In the genomic region with DNA sequence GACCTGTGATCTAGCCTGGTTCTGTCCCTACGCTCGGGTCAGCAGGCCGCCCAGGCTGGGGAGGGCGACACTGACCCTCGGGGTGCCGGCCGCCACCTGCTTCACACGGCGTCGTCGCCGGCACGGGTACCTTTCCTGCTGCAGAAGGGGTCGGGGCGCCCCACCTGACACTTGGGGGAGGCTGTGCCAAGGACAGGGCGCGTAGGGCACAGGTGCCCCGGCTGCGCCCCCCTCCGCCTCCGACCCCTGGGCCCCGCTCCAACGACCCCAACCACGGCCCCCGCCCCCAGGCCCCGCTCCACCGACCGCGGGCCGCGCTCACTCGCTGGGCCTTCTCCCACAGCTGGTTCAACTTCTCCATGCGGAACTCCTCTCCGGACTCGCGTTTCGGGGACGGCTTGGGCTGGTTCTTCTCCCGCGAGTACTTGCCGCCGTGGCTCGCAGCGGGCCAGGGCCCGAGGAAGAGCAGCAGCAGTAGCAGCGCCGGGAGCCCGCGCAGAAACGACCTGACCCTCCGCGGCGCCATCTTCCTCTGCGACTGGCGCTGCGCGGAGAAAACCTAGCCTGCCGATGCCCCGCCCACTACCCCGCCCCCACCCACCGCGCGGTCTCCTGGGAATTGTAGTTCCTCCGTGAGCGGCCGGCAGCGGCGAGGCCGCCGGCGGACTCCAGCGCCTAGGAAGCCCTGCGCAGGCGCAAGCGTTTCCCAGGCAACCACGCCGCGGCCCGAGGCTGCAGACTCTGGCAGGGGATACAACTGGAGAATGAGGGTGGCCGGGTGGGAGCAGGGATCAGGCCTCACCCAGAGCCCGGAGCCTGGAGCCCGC, we compare ENCODE assay signal across 8 cellular contexts. TPM values are rescaled to one million over a fixed set of nuclear protein-coding genes. Genes with fewer than 3 reads are reported as not detected.
DNase-seq lines count a peak whose midpoint lies in the region; ATAC-seq and TF ChIP-seq lines count a peak whose summit lies in the region.

A gene with protein sequence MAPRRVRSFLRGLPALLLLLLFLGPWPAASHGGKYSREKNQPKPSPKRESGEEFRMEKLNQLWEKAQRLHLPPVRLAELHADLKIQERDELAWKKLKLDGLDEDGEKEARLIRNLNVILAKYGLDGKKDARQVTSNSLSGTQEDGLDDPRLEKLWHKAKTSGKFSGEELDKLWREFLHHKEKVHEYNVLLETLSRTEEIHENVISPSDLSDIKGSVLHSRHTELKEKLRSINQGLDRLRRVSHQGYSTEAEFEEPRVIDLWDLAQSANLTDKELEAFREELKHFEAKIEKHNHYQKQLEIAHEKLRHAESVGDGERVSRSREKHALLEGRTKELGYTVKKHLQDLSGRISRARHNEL (minus strand): TSS at position 536 of the 827 bp plus-strand sequence. CDS start 10 bp downstream, at position 526.

- peak within 1 kb of the TSS; percentile 97 for H3K4me3 ChIP-seq in IMR-90 (ENCODE audit: insufficient read depth, low read depth, low read length)
- H3K4me3 ChIP-seq in esophagus (ENCODE audit: low read depth in 1 of 2, low read length in 2 of 2) = peak within 1 kb of the TSS; percentile 60 to 93
- H3K4me3 ChIP-seq in mucosa of stomach (ENCODE audit: low read length) = peak within 1 kb of the TSS; percentile 69

- no peak within 1 kb of the TSS; the same call in 1 of the 2 replicates for H3K18ac ChIP-seq in IMR-90 (ENCODE audit: low read depth, low read length)

- H3K4me2 ChIP-seq in IMR-90 (ENCODE audit: low read depth, low read length) = peak within 1 kb of the TSS; percentile 99

- H3K4ac ChIP-seq in IMR-90 (ENCODE audit: low read depth, low read length) = peak within 1 kb of the TSS; percentile 74

- H4K5ac ChIP-seq in IMR-90 (ENCODE audit: low read depth, low read length) = peak within 1 kb of the TSS; percentile 26; the same call in 1 of the 2 replicates

- no peak within 1 kb of the TSS; the same call in 1 of the 2 replicates for H2AK5ac ChIP-seq in IMR-90 (ENCODE audit: low read depth, low read length)

- H3K9me1 ChIP-seq in IMR-90 (ENCODE audit: insufficient read depth, low read length) = no peaks in the 10 kb centered on the region

- peaks cover 9% of the 10 kb centered on the region; the same call in 1 of the 2 replicates for H3K36me3 ChIP-seq in IMR-90 (ENCODE audit: control insufficient read depth, insufficient read depth, low read length)
- peaks cover 0 to 16% of the 10 kb centered on the region in 2 donors for H3K36me3 ChIP-seq in esophagus (ENCODE audit: control insufficient read depth in 2 of 2, insufficient read depth in 2 of 2, low read length in 1 of 2)
- peaks cover 6% of the 10 kb centered on the region for H3K36me3 ChIP-seq in mucosa of stomach (ENCODE audit: control insufficient read depth, insufficient read depth, low read length)

- no peak within 1 kb of the TSS for H2BK5ac ChIP-seq in IMR-90 (ENCODE audit: low read depth, low read length, poor library complexity, severe bottlenecking)

- CTCF ChIA-PET in IMR-90 (lab: Yijun Ruan, JAX) = no interaction called here

- peaks cover 33% of the 10 kb centered on the region for H4K20me1 ChIP-seq in IMR-90 (ENCODE audit: insufficient read depth, low read length)

- ATAC-seq in GM21515 (IDR thresholded peaks at IDR 0.05; ENCODE audit: unreplicated experiment) = peak; percentile 78
- peak; percentile 95 for ATAC-seq in IMR-90 (ENCODE audit: low read depth)

- H3K27ac ChIP-seq in IMR-90 (ENCODE audit: insufficient read depth, low read length) (peak within 1 kb of the TSS; percentile 71), esophagus (ENCODE audit: low read depth in 2 of 2, low read length in 1 of 2) (peak within 1 kb of the TSS; percentile 69 to 72)

- POLR2A ChIA-PET in IMR-90 (lab: Charles Lee; ENCODE audit: unreplicated experiment) = no interaction called here

- TF ChIP-seq CTCF in IMR-90 (conservative IDR thresholded peaks at IDR 0.05; ENCODE audit: low read depth, low read length) = no peak

- intact Hi-C loops in IMR-90 (cut with micrococcal nuclease) = loop anchor here (1.0 kb wide), 1 partner anchor 418 kb away; no protein-coding TSS in a partner anchor

- H2BK15ac ChIP-seq in IMR-90 (ENCODE audit: low read depth, low read length) = no peak within 1 kb of the TSS

- peak; percentile 97 for TF ChIP-seq POLR2A in IMR-90 (IDR thresholded peaks at IDR 0.05; ENCODE audit: low read depth, low read length)

- H3K9ac ChIP-seq in IMR-90 (ENCODE audit: low read depth, low read length) (peak within 1 kb of the TSS; percentile 89), mucosa of stomach (ENCODE audit: low read length) (peak within 1 kb of the TSS; percentile 85)

- H3K9me3 ChIP-seq in IMR-90 (ENCODE audit: control insufficient read depth, insufficient read depth, low read length) (no peaks in the 10 kb centered on the region), esophagus (ENCODE audit: control insufficient read depth in 2 of 2, insufficient read depth in 1 of 2, low read depth in 1 of 2, low read length in 1 of 2) (no peaks in the 10 kb centered on the region), mucosa of stomach (ENCODE audit: control insufficient read depth, low read length) (no peaks in the 10 kb centered on the region)

- no peak within 1 kb of the TSS for H4K91ac ChIP-seq in IMR-90 (ENCODE audit: insufficient read depth, low read depth, low read length)

- WGBS in IMR-90 (ENCODE audit: extremely low coverage in 2 of 2, insufficient read length in 1 of 2), 2 experiments = 1% methylated on average over 32 of the region's 82 CpGs; no CpG with 5 or more reads in 1 of the 2 experiments
- WGBS in esophagus, 2 donors = 0% methylated on average over 77 to 82 of the region's 82 CpGs

- DNase-seq in D341Med (ENCODE audit: low spot score) (peak; percentile 100), IMR-90 (peak; percentile 82), OCI-M2 (lab: John Stamatoyannopoulos, UW; ENCODE audit: unreplicated experiment) (peak; percentile 18)
- DNase-seq in activated T-cell treated with anti-CD3 and anti-CD28 coated beads, Interleukin-2, amount 50 U/mL, for 1 hour = peak; percentile 88
- DNase-seq in stimulated activated CD8-positive, alpha-beta memory T cell treated with anti-CD3 and anti-CD28 coated beads, Interleukin-7, amount 100 ng/mL, for 1 hour (ENCODE audit: low read depth in 2 of 2) = peak; percentile 71 to 73

- H3K23ac ChIP-seq in IMR-90 (ENCODE audit: low read depth, low read length) = peak within 1 kb of the TSS; percentile 91

- H2AK9ac ChIP-seq in IMR-90 (replicated peaks; ENCODE audit: low read depth, low read length, poor library complexity) = peak within 1 kb of the TSS; percentile 90

- no peak within 1 kb of the TSS for H2BK20ac ChIP-seq in IMR-90 (ENCODE audit: low read depth, low read length)

- H2AFZ ChIP-seq in IMR-90 (replicated peaks; ENCODE audit: low read length, poor library complexity) = peak within 1 kb of the TSS; percentile 98

- peaks cover 17 to 42% of the 10 kb centered on the region in 2 experiments; a peak in 3 of 4 replicates for H3K79me1 ChIP-seq in IMR-90 (ENCODE audit: low read depth in 1 of 2, low read length in 2 of 2)

- H3K14ac ChIP-seq in IMR-90 (replicated peaks; ENCODE audit: low read depth, low read length) = peak within 1 kb of the TSS; percentile 74; the same call in 1 of the 2 replicates

- TF ChIP-seq RAD21 in IMR-90 (IDR thresholded peaks at IDR 0.05; ENCODE audit: low read length) = no peak

- H4K8ac ChIP-seq in IMR-90 (ENCODE audit: low read depth in 2 of 2, low read length in 2 of 2) = peak within 1 kb of the TSS; percentile 77 to 81; a peak in 2 of 4 replicates

- peak within 1 kb of the TSS; percentile 50 for H3K56ac ChIP-seq in IMR-90 (ENCODE audit: extremely low read depth, insufficient read depth, low read length)

- in situ Hi-C loops in IMR-90 (cut with MboI; ENCODE audit: low sequenced_read_pairs) = no loop called here

- BruUV-seq in IMR-90 (replicated peaks; lab: Mats Ljungman, UMichigan) = no TSS peak

- H3K4me1 ChIP-seq in IMR-90 (ENCODE audit: control insufficient read depth, insufficient read depth, low read length) (peaks cover 10% of the 10 kb centered on the region), esophagus (ENCODE audit: control insufficient read depth in 2 of 2, insufficient read depth in 2 of 2, low read length in 1 of 2) (peaks cover 8 to 10% of the 10 kb centered on the region in 2 donors), mucosa of stomach (ENCODE audit: control insufficient read depth, insufficient read depth, low read length) (peaks cover 23% of the 10 kb centered on the region)

- H2BK120ac ChIP-seq in IMR-90 (ENCODE audit: low read depth, low read length) = no peak within 1 kb of the TSS

- dilution Hi-C loops in IMR-90 (cut with HindIII; ENCODE audit: low sequenced_read_pairs, unreplicated experiment) = no loop called here

- H3K27me3 ChIP-seq in IMR-90 (ENCODE audit: control insufficient read depth, insufficient read depth, low read length) = peaks cover 5% of the 10 kb centered on the region; the same call in 1 of the 2 replicates
- H3K27me3 ChIP-seq in esophagus (ENCODE audit: control insufficient read depth in 1 of 2, insufficient read depth in 2 of 2, low read length in 2 of 2) = no peaks in the 10 kb centered on the region
- no peaks in the 10 kb centered on the region for H3K27me3 ChIP-seq in mucosa of stomach (ENCODE audit: control insufficient read depth, insufficient read depth, low read length)

TF ChIP-seq in IMR-90, 13 proteins besides CTCF, POLR2A, EP300 and RAD21:
- TF ChIP-seq MXI1 (IDR thresholded peaks at IDR 0.05; ENCODE audit: borderline replicate concordance, low read depth, low read length) (peak; percentile 20; the same call in 1 of the 2 replicates), CHD1 (IDR thresholded peaks at IDR 0.05; ENCODE audit: low read depth, low read length) (no peak)

RNA-seq across cellular contexts. Expression of the gene that starts here (rescaled TPM):
- 114 and 135 TPM in 2 replicates for total RNA-seq in IMR-90 (2012; rRNA removed)
- polyA plus RNA-seq in IMR-90 (2012; rRNA removed) = 171 and 175 TPM in 2 replicates
- 130 and 173 TPM in 2 replicates for polyA plus RNA-seq in IMR-90 (2012; cell fraction: cytosol; rRNA removed)
- 96.2 and 113 TPM in 2 replicates for polyA plus RNA-seq in IMR-90 (2012; cell fraction: nucleus; rRNA removed; ENCODE audit: low replicate concordance)
- 10 to 100 TPM; 18.0 to 87.0 TPM for polyA plus RNA-seq in esophagus

Comparison
In these comparisons a context has a peak if more than half of its experiments do, and no peak if none do; other contexts are left out.
1. Peak in every context shown above with its lines: DNase-seq, ATAC-seq, H3K4me3 ChIP-seq and H3K27ac ChIP-seq.
2. DNase-seq: peak in every context shown above with its lines; median percentile 100 in D341Med; 88 in activated T-cell treated with anti-CD3 and anti-CD28 coated beads, Interleukin-2, amount 50 U/mL, for 1 hour; 82 in IMR-90; 72 in stimulated activated CD8-positive, alpha-beta memory T cell treated with anti-CD3 and anti-CD28 coated beads, Interleukin-7, amount 100 ng/mL, for 1 hour; 18 in OCI-M2.